22 cellular contexts compared by ENCODE assay signal in the genomic region with DNA sequence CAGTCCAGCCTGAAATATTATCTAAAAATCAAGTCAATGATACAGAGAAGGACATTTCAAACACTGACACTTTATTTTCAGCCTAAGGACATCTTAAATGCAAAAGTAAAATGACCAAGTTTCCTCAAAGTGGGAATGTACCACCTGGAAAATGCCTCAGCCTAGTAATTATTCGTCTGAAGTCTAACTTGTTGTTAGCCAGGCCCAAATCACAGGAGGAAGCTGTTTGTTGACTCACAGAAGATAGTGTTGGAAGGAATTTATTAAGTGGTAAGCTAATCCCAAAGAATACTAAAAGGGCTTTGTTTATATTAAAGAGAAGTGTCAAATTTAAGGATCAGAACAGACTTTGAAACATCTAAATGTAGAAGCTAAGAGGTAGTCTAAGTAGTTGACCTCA. TPM values are rescaled to one million over a fixed set of nuclear protein-coding genes. Genes with fewer than 3 reads are reported as not detected.
A peak's percentile ranks its signal among the peaks of the same experiment; 100 is the strongest.
DNase-seq lines count a peak whose midpoint lies in the region; ATAC-seq, FAIRE-seq and TF ChIP-seq lines count a peak whose summit lies in the region.
"Had no signal": no experiment of that assay in that cellular context is flagged by ENCODE, and none has a peak within 500 bp of the region (broad histone marks: within the 10 kb centered on the region; RNA-seq: fewer than 3 reads in every experiment).

No MANE protein-coding gene starts in this region.

- in situ Hi-C loops in HAP-1 (cut with MboI; ENCODE audit: low sequenced_read_pairs): no loop called here

- H3K27ac ChIP-seq in A549 (peak overlapping the region; percentile 77 to 90), HEK293 (ENCODE audit: extremely low read depth, low read depth, low read length) (no peak overlapping the region)
- H3K27ac ChIP-seq: ascending aorta had no signal

- H3K4me3 ChIP-seq in A549: peak overlapping the region; percentile 58
- H3K4me3 ChIP-seq in HEK293 (ENCODE audit: low read depth, low read length): no peak overlapping the region
- no peak overlapping the region for H3K4me3 ChIP-seq in HAP-1
- H3K4me3 ChIP-seq: ascending aorta, GM23338 had no signal

- TF ChIP-seq EP300 in A549 (IDR thresholded peaks at IDR 0.05): no peak

- TF ChIP-seq CTCF in A549 (IDR thresholded peaks at IDR 0.05) (no peak), HEK293 (tag by site-specific recombination; IDR thresholded peaks at IDR 0.05) (no peak)

- H3K36me3 ChIP-seq in HEK293 (ENCODE audit: control insufficient read depth in 2 of 2, insufficient read depth in 1 of 2, low read length in 2 of 2) (no peaks in the 10 kb centered on the region), HAP-1 (replicated peaks) (no peaks in the 10 kb centered on the region)
- H3K36me3 ChIP-seq: ascending aorta had no signal

- TF ChIP-seq POLR2A in A549 (IDR thresholded peaks at IDR 0.05; ENCODE audit: low read length): no peak

- no peaks in the 10 kb centered on the region for H3K9me3 Mint-ChIP-seq in activated naive CD4-positive, alpha-beta T cell treated with anti-CD3 and anti-CD28 coated beads, Interleukin-2, amount 50 U/mL, for 72 hours
- H3K9me3 Mint-ChIP-seq: activated CD4-positive, alpha-beta T cell treated with anti-CD3 and anti-CD28 coated beads, Interleukin-2, amount 10 ng/mL, durations not matched to agents 7 days and 5 days; GM23338; natural killer cell; stimulated activated naive B cell treated with anti-CD40 and anti-IgM and Interleukin-4, amounts not matched to agents 10 μg/mL and 1 μg/mL and 100 μg/mL, for 72 hours had no signal

- H3K9me3 ChIP-seq in A549 (no peaks in the 10 kb centered on the region), HEK293 (ENCODE audit: control insufficient read depth, insufficient read depth, low read depth, low read length) (no peaks in the 10 kb centered on the region), HAP-1 (no peaks in the 10 kb centered on the region)
- H3K9me3 ChIP-seq: ascending aorta had no signal

- TF ChIP-seq RAD21 in A549 (conservative IDR thresholded peaks at IDR 0.05 in 1 of 2, IDR thresholded peaks at IDR 0.05 in 1 of 2): no peak

- H3K4me1 ChIP-seq in A549 (peaks cover 44% of the 10 kb centered on the region), HEK293 (ENCODE audit: control insufficient read depth, insufficient read depth, low read length) (peaks cover 13% of the 10 kb centered on the region), HAP-1 (no peaks in the 10 kb centered on the region)

- DNase-seq in A549 (ENCODE audit: low read depth in 1 of 2, low spot score in 1 of 2) (no peak), dermis blood vessel endothelial cell (peak; percentile 13), renal cortical epithelial cell (ENCODE audit: low read depth) (peak; percentile 44), ureter (ENCODE audit: low spot score) (no peak), HAP-1 (ENCODE audit: low spot score in 2 of 2) (no peak), activated gamma-delta T cell treated with Interleukin-2 at 50 U/mL for 16 hours (no peak)
- no peak for DNase-seq in activated naive CD4-positive, alpha-beta T cell treated with anti-CD3 and anti-CD28 coated beads, Interleukin-2, amount 50 U/mL, for 72 hours (ENCODE audit: low spot score in 2 of 2)
- DNase-seq: activated CD4-positive, alpha-beta T cell treated with anti-CD3 and anti-CD28 coated beads, Interleukin-2, amount 10 ng/mL, durations not matched to agents 7 days and 5 days; activated CD8-positive, alpha-beta memory T cell treated with anti-CD3 and anti-CD28 coated beads, Interleukin-2, amount 50 U/mL, for 4 hours; activated naive CD4-positive, alpha-beta T cell; cortex of kidney; DND-41; natural killer cell; NCI-H1436 treated with DMSO at 0.1 percent for 48 hours; NK-92 treated with Interleukin-12 subunit alpha and Interleukin-12 subunit beta, amount 100 ng/mL, for 24 hours; stimulated activated CD4-positive, alpha-beta T cell treated with anti-CD3 and anti-CD28 coated beads, Interleukin-15, amount 100 ng/mL, for 24 hours; stimulated activated naive B cell treated with anti-CD40 and anti-IgM and Interleukin-4, amounts not matched to agents 10 μg/mL and 1 μg/mL and 100 μg/mL, for 72 hours had no signal

- no peaks in the 10 kb centered on the region for H3K36me3 Mint-ChIP-seq in activated naive CD4-positive, alpha-beta T cell treated with anti-CD3 and anti-CD28 coated beads, Interleukin-2, amount 50 U/mL, for 72 hours
- H3K36me3 Mint-ChIP-seq: natural killer cell had no signal

- H3K27ac Mint-ChIP-seq in activated naive CD4-positive, alpha-beta T cell treated with anti-CD3 and anti-CD28 coated beads, Interleukin-2, amount 50 U/mL, for 72 hours: no peak overlapping the region
- H3K27ac Mint-ChIP-seq: activated CD4-positive, alpha-beta T cell treated with anti-CD3 and anti-CD28 coated beads, Interleukin-2, amount 10 ng/mL, durations not matched to agents 7 days and 5 days; GM23338; natural killer cell; progenitor cell of endocrine pancreas had no signal

- H3K27me3 ChIP-seq in HAP-1 (ENCODE audit: low read depth): peaks cover 18% of the 10 kb centered on the region
- H3K27me3 ChIP-seq: ascending aorta had no signal

- ATAC-seq in A549: no peak
- ATAC-seq in activated naive CD4-positive, alpha-beta T cell treated with anti-CD3 and anti-CD28 coated beads, Interleukin-2, amount 50 U/mL, for 72 hours: no peak
- ATAC-seq: GM23338, natural killer cell had no signal

- CTCF ChIA-PET in A549 (lab: Yijun Ruan, JAX): no interaction called here
- CTCF ChIA-PET in HEK293 (lab: Yijun Ruan, JAX): interaction anchor here (1.5 kb wide), 1 partner anchor 318 kb away, joined by 6 read pairs; no protein-coding TSS in a partner anchor

- peak overlapping the region; percentile 81 for H3K4me2 ChIP-seq in A549
- H3K4me2 ChIP-seq: GM23338 had no signal

- POLR2A ChIA-PET in A549 (lab: Yijun Ruan, JAX) (no interaction called here), HEK293 (lab: Yijun Ruan, JAX) (interaction anchor here (1.7 kb wide), 1 partner anchor 11 kb away, joined by 6 read pairs; no protein-coding TSS in a partner anchor)

- no peak for FAIRE-seq in A549 (lab: Jason Lieb, UNC)
- FAIRE-seq: urothelium cell line had no signal

- WGBS in A549 (ENCODE audit: missing lambda C conversion rate): 3% methylated on average over 1 of the region's 1 CpG

TF ChIP-seq in A549, 52 proteins besides CTCF, POLR2A, EP300 and RAD21 (continues in another document):
- TF ChIP-seq TP53 (CRISPR knock-in tag; IDR thresholded peaks at IDR 0.05): no peak
- TF ChIP-seq, protein P1, sequence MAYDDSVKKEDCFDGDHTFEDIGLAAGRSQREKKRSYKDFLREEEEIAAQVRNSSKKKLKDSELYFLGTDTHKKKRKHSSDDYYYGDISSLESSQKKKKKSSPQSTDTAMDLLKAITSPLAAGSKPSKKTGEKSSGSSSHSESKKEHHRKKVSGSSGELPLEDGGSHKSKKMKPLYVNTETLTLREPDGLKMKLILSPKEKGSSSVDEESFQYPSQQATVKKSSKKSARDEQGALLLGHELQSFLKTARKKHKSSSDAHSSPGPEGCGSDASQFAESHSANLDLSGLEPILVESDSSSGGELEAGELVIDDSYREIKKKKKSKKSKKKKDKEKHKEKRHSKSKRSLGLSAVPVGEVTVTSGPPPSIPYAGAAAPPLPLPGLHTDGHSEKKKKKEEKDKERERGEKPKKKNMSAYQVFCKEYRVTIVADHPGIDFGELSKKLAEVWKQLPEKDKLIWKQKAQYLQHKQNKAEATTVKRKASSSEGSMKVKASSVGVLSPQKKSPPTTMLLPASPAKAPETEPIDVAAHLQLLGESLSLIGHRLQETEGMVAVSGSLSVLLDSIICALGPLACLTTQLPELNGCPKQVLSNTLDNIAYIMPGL (CRISPR knock-in tag; IDR thresholded peaks at IDR 0.05; ENCODE audit: borderline replicate concordance): no peak
- TF ChIP-seq, protein P2, sequence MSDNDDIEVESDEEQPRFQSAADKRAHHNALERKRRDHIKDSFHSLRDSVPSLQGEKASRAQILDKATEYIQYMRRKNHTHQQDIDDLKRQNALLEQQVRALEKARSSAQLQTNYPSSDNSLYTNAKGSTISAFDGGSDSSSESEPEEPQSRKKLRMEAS (IDR thresholded peaks at IDR 0.05): no peak
- TF ChIP-seq CHD4 (IDR thresholded peaks at IDR 0.05; ENCODE audit: borderline replicate concordance): no peak
- no peak for TF ChIP-seq GATA3 (IDR thresholded peaks at IDR 0.05; ENCODE audit: borderline replicate concordance)
- no peak for TF ChIP-seq MYC (IDR thresholded peaks at IDR 0.05; ENCODE audit: borderline replicate concordance, low read length)

TF ChIP-seq in HEK293, 187 proteins besides CTCF, POLR2A, EP300 and RAD21 (continues in another document):
- TF ChIP-seq ZBTB20 (tag by site-specific recombination; IDR thresholded peaks at IDR 0.05) (no peak), ZNF792 (tag by site-specific recombination; IDR thresholded peaks at IDR 0.05) (no peak)

RNA-seq across cellular contexts. Expression of gene PDE7B, which starts 2.5 kb away (rescaled TPM):
- polyA plus RNA-seq in A549 (2011; rRNA removed) (13.8 and 15.7 TPM in 2 replicates), A549 (2017; fragmentation: RNase III; extraction: RNeasy Plus Mini Kit Qiagen cat#74134 plus additional on column Dnase treatment) (4.7 to 6.6 TPM (median 6.3 TPM) in 3 replicates)
- polyA plus RNA-seq in A549 (2012; cell fraction: cytosol; rRNA removed): 5.6 and 6.4 TPM in 2 replicates
- 6.3 and 7.2 TPM in 2 replicates for polyA plus RNA-seq in A549 (2012; cell fraction: nucleus; rRNA removed)
- 22.6 and 28.1 TPM in 2 replicates for polyA minus RNA-seq in A549 (2011; rRNA and poly(A)+ RNA removed)
- total RNA-seq in dermis blood vessel endothelial cell (26.6 and 58.5 TPM in 2 replicates), renal cortical epithelial cell (0.35 and 3.2 TPM in 2 replicates), ureter (18.4 TPM)
- under 1 TPM; 0.27 to 0.93 TPM for total RNA-seq in activated naive CD4-positive, alpha-beta T cell treated with anti-CD3 and anti-CD28 coated beads, Interleukin-2, amount 50 U/mL, for 72 hours
- polyA plus RNA-seq: GM23338 had no signal

Comparison
In these comparisons a context has a peak if more than half of its experiments do, and no peak if none do; other contexts are left out.
1. DNase-seq: peak in dermis blood vessel endothelial cell (single experiment) and renal cortical epithelial cell (single experiment); none in A549 (0 of 2), ureter (single experiment), HAP-1 (0 of 2), activated gamma-delta T cell treated with Interleukin-2 at 50 U/mL for 16 hours (single experiment) and activated naive CD4-positive, alpha-beta T cell treated with anti-CD3 and anti-CD28 coated beads, Interleukin-2, amount 50 U/mL, for 72 hours (0 of 2).